9 cellular contexts compared by ENCODE assay signal in genomic region chr16:593406-593805, GRCh38. TPM values are rescaled to one million over a fixed set of nuclear protein-coding genes. Genes with fewer than 3 reads are reported as not detected.
A peak's percentile ranks its signal among the peaks of the same experiment; 100 is the strongest.
DNase-seq lines count a peak whose midpoint lies in the region; ATAC-seq, FAIRE-seq and TF ChIP-seq lines count a peak whose summit lies in the region.
"Had no signal": no experiment of that assay in that cellular context is flagged by ENCODE, and none has a peak within 500 bp of the region (broad histone marks: within the 10 kb centered on the region; RNA-seq: fewer than 3 reads in every experiment).

No MANE protein-coding gene starts in this region.

- H3K27me3 Mint-ChIP-seq in CD14-positive monocyte (ENCODE audit: low read depth in 3 of 3): peaks cover 0 to 2% (median 0%) of the 10 kb centered on the region in 3 donors
- peaks cover 3% of the 10 kb centered on the region for H3K27me3 Mint-ChIP-seq in nephron progenitor cell (ENCODE audit: low read depth, poor library complexity)

- H3K4me3 Mint-ChIP-seq in CD14-positive monocyte: peak overlapping the region; percentile 87 to 95
- peak overlapping the region; percentile 47 for H3K4me3 Mint-ChIP-seq in nephron progenitor cell

- H3K4me3 ChIP-seq in bronchial epithelial cell (ENCODE audit: low read depth, low read length) (no peak overlapping the region), H7 (ENCODE audit: insufficient read depth, low read depth, low read length) (no peak overlapping the region)

- H3K27ac Mint-ChIP-seq in CD14-positive monocyte: peak overlapping the region; percentile 82 to 96 (median 93)
- H3K27ac Mint-ChIP-seq in nephron progenitor cell: no peak overlapping the region

- peaks cover 17 to 26% of the 10 kb centered on the region in 2 donors for H3K36me3 Mint-ChIP-seq in CD14-positive monocyte
- peaks cover 23% of the 10 kb centered on the region for H3K36me3 Mint-ChIP-seq in nephron progenitor cell (ENCODE audit: low read depth)

- H3K27me3 ChIP-seq in bronchial epithelial cell (ENCODE audit: control insufficient read depth, insufficient read depth, low read length) (no peaks in the 10 kb centered on the region), H7 (ENCODE audit: control insufficient read depth, insufficient read depth, low read length) (peaks cover 6% of the 10 kb centered on the region; the same call in 1 of the 2 replicates)

- no peak for DNase-seq in CD14-positive monocyte (ENCODE audit: low spot score)
- peak; percentile 85 for DNase-seq in NCI-H2029 treated with DMSO at 0.1 percent for 48 hours (lab: John Stamatoyannopoulos, UW)
- DNase-seq in bronchial epithelial cell (ENCODE audit: low read depth): peak; percentile 90
- no peak for DNase-seq in nephron progenitor cell
- no peak for DNase-seq in H7
- DNase-seq in T-helper 2 cell: no peak
- no peak for DNase-seq in GM19238 (ENCODE audit: insufficient read length, low spot score)

- no peak for ATAC-seq in HG03469 (IDR thresholded peaks at IDR 0.05; ENCODE audit: unreplicated experiment)
- ATAC-seq: right cardiac atrium had no signal

- intact Hi-C loops in CD14-positive monocyte (cut with micrococcal nuclease): no loop called here

- H3K36me3 ChIP-seq in bronchial epithelial cell (ENCODE audit: control insufficient read depth, insufficient read depth, low read length): peaks cover 5% of the 10 kb centered on the region
- H3K36me3 ChIP-seq in H7 (replicated peaks; ENCODE audit: control insufficient read depth, insufficient read depth, low read length): no peaks in the 10 kb centered on the region; the same call in none of the 2 replicates

- peak; percentile 75 for FAIRE-seq in bronchial epithelial cell (lab: Jason Lieb, UNC)

- H3K4me1 Mint-ChIP-seq in CD14-positive monocyte: peaks cover 63% of the 10 kb centered on the region
- peaks cover 53% of the 10 kb centered on the region for H3K4me1 Mint-ChIP-seq in nephron progenitor cell

- no peak for TF ChIP-seq CTCF in CD14-positive monocyte (IDR thresholded peaks at IDR 0.05)
- no peak for TF ChIP-seq CTCF in bronchial epithelial cell (IDR thresholded peaks at IDR 0.05; ENCODE audit: insufficient read depth, low read length, severe bottlenecking)
- TF ChIP-seq CTCF in nephron progenitor cell (IDR thresholded peaks at IDR 0.05): no peak

- H3K9me3 Mint-ChIP-seq in CD14-positive monocyte (peaks cover 0 to 2% (median 0%) of the 10 kb centered on the region in 7 donors), nephron progenitor cell (no peaks in the 10 kb centered on the region)

RNA-seq across cellular contexts. Expression of gene RAB40C, which starts 3.5 kb away (rescaled TPM):
- 10 to 100 TPM; 10.0 to 10.9 TPM for polyA plus RNA-seq in CD14-positive monocyte
- total RNA-seq in bronchial epithelial cell: 10.8 and 16.8 TPM in 2 replicates
- total RNA-seq in H7 (2014; rRNA removed; shearing (Covaris generic)): 26.3 and 26.4 TPM in 2 replicates

RNA-seq across cellular contexts. Expression of gene PIGQ, which starts 23.6 kb away (rescaled TPM):
- polyA plus RNA-seq in CD14-positive monocyte: 10 to 100 TPM; 11.4 to 12.1 TPM
- total RNA-seq in bronchial epithelial cell: 17.2 and 17.9 TPM in 2 replicates
- total RNA-seq in H7 (2014; rRNA removed; shearing (Covaris generic)): 42.2 and 44.6 TPM in 2 replicates

RNA-seq across cellular contexts. Expression of gene NHLRC4, which starts 26.6 kb away (rescaled TPM):
- under 1 TPM; 0.29 to 0.57 TPM for polyA plus RNA-seq in CD14-positive monocyte
- under 0.01 TPM in 2 replicates for total RNA-seq in bronchial epithelial cell
- 1.1 TPM in 2 replicates for total RNA-seq in H7 (2014; rRNA removed; shearing (Covaris generic))

RNA-seq across cellular contexts. Expression of gene PRR35, which starts 33.2 kb away (rescaled TPM):
- polyA plus RNA-seq in CD14-positive monocyte: not detected
- total RNA-seq in bronchial epithelial cell: not detected in 2 replicates
- 0.28 and 0.85 TPM in 2 replicates for total RNA-seq in H7 (2014; rRNA removed; shearing (Covaris generic))
- total RNA-seq: right cardiac atrium had no signal
- polyA plus RNA-seq: right cardiac atrium had no signal

RNA-seq across cellular contexts. Expression of gene WFIKKN1, which starts 37.4 kb away (rescaled TPM):
- not detected for polyA plus RNA-seq in CD14-positive monocyte
- 0.13 TPM in 1 of 2 replicates, not detected in the other for total RNA-seq in bronchial epithelial cell
- 4.5 and 5.5 TPM in 2 replicates for total RNA-seq in H7 (2014; rRNA removed; shearing (Covaris generic))

Comparison
In these comparisons a context has a peak if more than half of its experiments do, and no peak if none do; other contexts are left out.
1. DNase-seq: peak in NCI-H2029 treated with DMSO at 0.1 percent for 48 hours (single experiment) and bronchial epithelial cell (single experiment); none in CD14-positive monocyte (single experiment), nephron progenitor cell (single experiment), H7 (single experiment), T-helper 2 cell (0 of 5) and GM19238 (single experiment).